ENCODE assay signal across 24 cellular contexts in genomic region chr10:11454160-11454559, GRCh38.
"Had no signal": no experiment of that assay in that cellular context is flagged by ENCODE, and none has a peak within 500 bp of the region (broad histone marks: within the 10 kb centered on the region; RNA-seq: fewer than 3 reads in every experiment).

No MANE protein-coding gene starts in this region.

- DNase-seq: activated B cell treated with CpG ODN at 0.5 μM for 24 hours; activated CD4-positive, alpha-beta memory T cell treated with anti-CD3 and anti-CD28 coated beads for 36 hours; activated CD4-positive, alpha-beta T cell treated with anti-CD3 and anti-CD28 coated beads for 4 hours; activated naive CD4-positive, alpha-beta T cell treated with anti-CD3 and anti-CD28 coated beads, Interleukin-2, amount 10 ng/mL, durations not matched to agents 7 days and 5 days; activated T-cell treated with anti-CD3 and anti-CD28 coated beads, Interleukin-2, amount 50 U/mL, for 24 hours; aorta; brain microvascular endothelial cell; colonic mucosa; gastrocnemius medialis; heart left ventricle; kidney glomerular epithelial cell; mesendoderm; natural killer cell; posterior cingulate gyrus; retina; stimulated activated CD4-positive, alpha-beta T cell treated with anti-CD3 and anti-CD28 coated beads, Interleukin-12 subunit alpha, Interleukin-12 subunit beta, amount 100 ng/mL, for 4 hours; stimulated activated CD4-positive, alpha-beta T cell treated with anti-CD3 and anti-CD28 coated beads, Interleukin-1b, Interleukin-23, amount 100 ng/mL, for 48 hours; stimulated activated CD8-positive, alpha-beta memory T cell treated with anti-CD3 and anti-CD28 coated beads, Interleukin-4, amount 100 ng/mL, for 48 hours; T-cell; T-helper 9 cell; uterus had no signal

- H3K4me1 ChIP-seq: colonic mucosa, gastrocnemius medialis, heart left ventricle, tibial nerve, uterus had no signal

- H3K4me1 Mint-ChIP-seq: activated naive CD4-positive, alpha-beta T cell treated with anti-CD3 and anti-CD28 coated beads, Interleukin-2, amount 10 ng/mL, durations not matched to agents 7 days and 5 days; central memory CD8-positive, alpha-beta T cell; natural killer cell; T-cell had no signal

- H3K27me3 Mint-ChIP-seq: activated B cell treated with CpG ODN at 0.5 μM for 24 hours; activated CD4-positive, alpha-beta memory T cell treated with anti-CD3 and anti-CD28 coated beads for 36 hours; activated T-cell treated with anti-CD3 and anti-CD28 coated beads, Interleukin-2, amount 50 U/mL, for 24 hours; stimulated activated naive CD8-positive, alpha-beta T cell treated with anti-CD3 and anti-CD28 coated beads, Interleukin-15, Interleukin-2, amounts not matched to agents 100 ng/mL and 50 ng/mL, for 24 hours had no signal

- H3K27me3 ChIP-seq: brain microvascular endothelial cell, colonic mucosa, tibial nerve, uterus had no signal

- ATAC-seq: gastrocnemius medialis, heart left ventricle, natural killer cell, T-cell had no signal

- H3K9me3 Mint-ChIP-seq: activated B cell treated with CpG ODN at 0.5 μM for 24 hours; activated CD4-positive, alpha-beta memory T cell treated with anti-CD3 and anti-CD28 coated beads for 36 hours; activated naive CD4-positive, alpha-beta T cell treated with anti-CD3 and anti-CD28 coated beads, Interleukin-2, amount 10 ng/mL, durations not matched to agents 7 days and 5 days; activated T-cell treated with anti-CD3 and anti-CD28 coated beads, Interleukin-2, amount 50 U/mL, for 24 hours; central memory CD8-positive, alpha-beta T cell; natural killer cell; T-cell had no signal

- H3K4me3 ChIP-seq: colonic mucosa, gastrocnemius medialis, heart left ventricle, tibial nerve, uterus had no signal

- H3K27ac Mint-ChIP-seq: activated B cell treated with CpG ODN at 0.5 μM for 24 hours; activated CD4-positive, alpha-beta memory T cell treated with anti-CD3 and anti-CD28 coated beads for 36 hours; activated naive CD4-positive, alpha-beta T cell treated with anti-CD3 and anti-CD28 coated beads, Interleukin-2, amount 10 ng/mL, durations not matched to agents 7 days and 5 days; activated T-cell treated with anti-CD3 and anti-CD28 coated beads, Interleukin-2, amount 50 U/mL, for 24 hours; natural killer cell; stimulated activated naive CD8-positive, alpha-beta T cell treated with anti-CD3 and anti-CD28 coated beads, Interleukin-15, Interleukin-2, amounts not matched to agents 100 ng/mL and 50 ng/mL, for 24 hours; T-cell had no signal

- H3K36me3 Mint-ChIP-seq: activated CD4-positive, alpha-beta memory T cell treated with anti-CD3 and anti-CD28 coated beads for 36 hours; activated naive CD4-positive, alpha-beta T cell treated with anti-CD3 and anti-CD28 coated beads, Interleukin-2, amount 10 ng/mL, durations not matched to agents 7 days and 5 days; natural killer cell; T-cell had no signal

- H3K36me3 ChIP-seq: brain microvascular endothelial cell, colonic mucosa, gastrocnemius medialis, uterus had no signal

- H3K4me3 Mint-ChIP-seq: activated B cell treated with CpG ODN at 0.5 μM for 24 hours; activated CD4-positive, alpha-beta memory T cell treated with anti-CD3 and anti-CD28 coated beads for 36 hours; activated naive CD4-positive, alpha-beta T cell treated with anti-CD3 and anti-CD28 coated beads, Interleukin-2, amount 10 ng/mL, durations not matched to agents 7 days and 5 days; activated T-cell treated with anti-CD3 and anti-CD28 coated beads, Interleukin-2, amount 50 U/mL, for 24 hours; central memory CD8-positive, alpha-beta T cell; natural killer cell; stimulated activated naive CD8-positive, alpha-beta T cell treated with anti-CD3 and anti-CD28 coated beads, Interleukin-15, Interleukin-2, amounts not matched to agents 100 ng/mL and 50 ng/mL, for 24 hours; T-cell had no signal

- H3K27ac ChIP-seq: brain microvascular endothelial cell, colonic mucosa, gastrocnemius medialis, heart left ventricle, tibial nerve, uterus had no signal

- H3K9me3 ChIP-seq: colonic mucosa, gastrocnemius medialis, heart left ventricle, tibial nerve, uterus had no signal
